20 cellular contexts compared by ENCODE assay signal in the genomic region with DNA sequence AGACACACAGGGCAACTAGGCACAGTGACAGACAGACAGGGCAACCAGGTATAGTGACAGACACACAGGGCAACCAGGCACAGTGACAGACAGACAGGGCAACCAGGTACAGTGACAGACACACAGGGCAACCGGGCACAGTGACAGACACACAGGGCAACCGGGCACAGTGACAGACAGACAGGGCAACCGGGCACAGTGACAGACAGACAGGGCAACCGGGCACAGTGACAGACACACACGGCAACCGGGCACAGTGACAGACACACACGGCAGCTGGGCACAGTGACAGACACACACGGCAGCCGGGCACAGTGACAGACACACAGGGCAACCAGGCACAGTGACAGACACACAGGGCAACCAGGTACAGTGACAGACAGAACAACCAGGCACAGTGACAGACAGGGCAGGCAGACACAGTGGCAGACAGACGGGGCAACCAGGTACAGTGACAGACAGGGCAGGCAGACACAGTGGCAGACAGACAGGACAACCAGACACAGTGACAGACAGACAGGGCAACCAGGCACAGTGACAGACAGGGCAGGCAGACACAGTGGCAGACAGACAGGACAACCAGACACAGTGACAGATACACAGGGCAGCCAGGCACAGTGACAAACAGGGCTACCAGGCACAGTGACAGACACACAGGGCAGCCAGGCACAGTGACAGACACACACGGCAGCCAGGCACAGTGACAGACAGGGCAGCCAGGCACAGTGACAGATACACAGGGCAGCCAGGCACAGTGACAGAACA.
"Had no signal": no experiment of that assay in that cellular context is flagged by ENCODE, and none has a peak within 500 bp of the region (broad histone marks: within the 10 kb centered on the region; RNA-seq: fewer than 3 reads in every experiment).

No MANE protein-coding gene starts in this region.

- H3K27me3 Mint-ChIP-seq: activated CD4-positive, alpha-beta T cell treated with anti-CD3 and anti-CD28 coated beads, Interleukin-2, amount 10 ng/mL, durations not matched to agents 24 days and 14 days; activated naive CD4-positive, alpha-beta T cell treated with anti-CD3 and anti-CD28 coated beads, Interleukin-2, amount 50 U/mL, for 24 hours had no signal

- ATAC-seq: activated CD8-positive, alpha-beta T cell treated with anti-CD3 and anti-CD28 coated beads, Interleukin-2, amount 10 ng/mL, durations not matched to agents 7 days and 5 days; activated T-helper 17 cell treated with anti-CD3 and anti-CD28 coated beads, Interleukin-2, amount 50 U/mL, for 72 hours; naive thymus-derived CD4-positive, alpha-beta T cell; stimulated activated naive CD8-positive, alpha-beta T cell treated with anti-CD3 and anti-CD28 coated beads, Interleukin-15, Interleukin-2, amounts not matched to agents 100 U/mL and 50 U/mL, for 24 hours had no signal

- H3K36me3 ChIP-seq: adrenal gland, right atrium auricular region, suprapubic skin, upper lobe of left lung had no signal

- H3K27ac ChIP-seq: adrenal gland, foreskin keratinocyte, right atrium auricular region, suprapubic skin, upper lobe of left lung had no signal

- H3K4me1 Mint-ChIP-seq: activated CD4-positive, alpha-beta T cell treated with anti-CD3 and anti-CD28 coated beads, Interleukin-2, amount 10 ng/mL, durations not matched to agents 24 days and 14 days; activated naive CD4-positive, alpha-beta T cell treated with anti-CD3 and anti-CD28 coated beads, Interleukin-2, amount 50 U/mL, for 24 hours; activated T-helper 17 cell treated with anti-CD3 and anti-CD28 coated beads, Interleukin-2, amount 50 U/mL, for 72 hours had no signal

- H3K4me1 ChIP-seq: adrenal gland, foreskin keratinocyte, right atrium auricular region, suprapubic skin, upper lobe of left lung had no signal

- H3K27ac Mint-ChIP-seq: activated CD4-positive, alpha-beta T cell treated with anti-CD3 and anti-CD28 coated beads, Interleukin-2, amount 10 ng/mL, durations not matched to agents 24 days and 14 days; activated CD8-positive, alpha-beta T cell treated with anti-CD3 and anti-CD28 coated beads, Interleukin-2, amount 10 ng/mL, durations not matched to agents 7 days and 5 days; activated naive CD4-positive, alpha-beta T cell treated with anti-CD3 and anti-CD28 coated beads, Interleukin-2, amount 50 U/mL, for 24 hours; activated T-helper 17 cell treated with anti-CD3 and anti-CD28 coated beads, Interleukin-2, amount 50 U/mL, for 72 hours; naive thymus-derived CD4-positive, alpha-beta T cell had no signal

- H3K4me3 ChIP-seq: adrenal gland, right atrium auricular region, smooth muscle cell, suprapubic skin, upper lobe of left lung had no signal

- DNase-seq: activated CD4-positive, alpha-beta T cell treated with anti-CD3 and anti-CD28 coated beads, Interleukin-2, amount 10 ng/mL, durations not matched to agents 24 days and 14 days; activated CD4-positive, CD25-positive, alpha-beta regulatory T cell; activated CD8-positive, alpha-beta T cell treated with anti-CD3 and anti-CD28 coated beads, Interleukin-2, amount 10 ng/mL, durations not matched to agents 7 days and 5 days; activated T-cell treated with anti-CD3 and anti-CD28 coated beads for 4 hours; central memory CD4-positive, alpha-beta T cell; effector CD8-positive, alpha-beta T cell; foreskin keratinocyte; mammary epithelial cell; naive thymus-derived CD4-positive, alpha-beta T cell; stimulated activated CD4-positive, alpha-beta T cell treated with anti-CD3 and anti-CD28 coated beads, Interleukin-4, amount 100 ng/mL, for 4 hours; stimulated activated CD8-positive, alpha-beta memory T cell treated with anti-CD3 and anti-CD28 coated beads, Interleukin-4, amount 100 ng/mL, for 48 hours; stimulated activated naive CD8-positive, alpha-beta T cell treated with anti-CD3 and anti-CD28 coated beads, Interleukin-15, Interleukin-2, amounts not matched to agents 100 U/mL and 50 U/mL, for 24 hours; SW 1271 had no signal

- H3K4me3 Mint-ChIP-seq: activated CD4-positive, alpha-beta T cell treated with anti-CD3 and anti-CD28 coated beads, Interleukin-2, amount 10 ng/mL, durations not matched to agents 24 days and 14 days; activated CD8-positive, alpha-beta T cell treated with anti-CD3 and anti-CD28 coated beads, Interleukin-2, amount 10 ng/mL, durations not matched to agents 7 days and 5 days; activated naive CD4-positive, alpha-beta T cell treated with anti-CD3 and anti-CD28 coated beads, Interleukin-2, amount 50 U/mL, for 24 hours; activated T-helper 17 cell treated with anti-CD3 and anti-CD28 coated beads, Interleukin-2, amount 50 U/mL, for 72 hours; naive thymus-derived CD4-positive, alpha-beta T cell had no signal

- H3K27me3 ChIP-seq: adrenal gland, right atrium auricular region, suprapubic skin, upper lobe of left lung had no signal

- H3K4me2 ChIP-seq: smooth muscle cell had no signal

- H3K9me3 ChIP-seq: suprapubic skin had no signal
